ENCODE assay signal across 13 cellular contexts in genomic region chr1:153804112-153804511, GRCh38. TPM values are rescaled to one million over a fixed set of nuclear protein-coding genes. Genes with fewer than 3 reads are reported as not detected.
DNase-seq lines count a peak whose midpoint lies in the region; ATAC-seq lines count a peak whose summit lies in the region.
"Had no signal": no experiment of that assay in that cellular context is flagged by ENCODE, and none has a peak within 500 bp of the region (broad histone marks: within the 10 kb centered on the region; RNA-seq: fewer than 3 reads in every experiment).

No MANE protein-coding gene starts in this region.

- H3K4me1 ChIP-seq in BLaER1: peaks cover 53% of the 10 kb centered on the region
- no peaks in the 10 kb centered on the region for H3K4me1 ChIP-seq in CD4-positive, CD25-positive, alpha-beta regulatory T cell (ENCODE audit: control insufficient read depth, insufficient read depth, low read length, poor library complexity, severe bottlenecking)

- H4K20me1 ChIP-seq in BLaER1: peaks cover 16% of the 10 kb centered on the region; the same call in 1 of the 2 replicates

- peak overlapping the region; percentile 37; the same call in 1 of the 2 replicates for H3K4me3 ChIP-seq in BLaER1
- H3K4me3 ChIP-seq in CD4-positive, CD25-positive, alpha-beta regulatory T cell (ENCODE audit: low read depth, low read length): no peak overlapping the region
- H3K4me3 ChIP-seq: MG63 had no signal

- no peaks in the 10 kb centered on the region for H3K9me3 ChIP-seq in BLaER1
- H3K9me3 ChIP-seq in CD4-positive, CD25-positive, alpha-beta regulatory T cell (ENCODE audit: control insufficient read depth in 2 of 2, low read length in 2 of 2): no peaks in the 10 kb centered on the region
- H3K9me3 ChIP-seq: MG63 had no signal

- DNase-seq in CD4-positive, CD25-positive, alpha-beta regulatory T cell: no peak
- no peak for DNase-seq in activated naive CD4-positive, alpha-beta T cell treated with anti-CD3 and anti-CD28 coated beads, Interleukin-2, amount 50 U/mL, for 72 hours (ENCODE audit: low spot score in 2 of 2)
- DNase-seq in naive B cell (no peak), HT-29 (ENCODE audit: low spot score) (no peak)
- DNase-seq in effector CD8-positive, alpha-beta T cell (lab: John Stamatoyannopoulos, UW): no peak
- DNase-seq: activated effector memory CD4-positive, alpha-beta T cell treated with Interleukin-2 at 50 U/mL for 16 hours; central memory CD4-positive, alpha-beta T cell; COR-L47; H7; MG63 had no signal

- no peaks in the 10 kb centered on the region for H3K27me3 ChIP-seq in BLaER1
- H3K27me3 ChIP-seq in CD4-positive, CD25-positive, alpha-beta regulatory T cell (ENCODE audit: control insufficient read depth, insufficient read depth, low read length): no peaks in the 10 kb centered on the region
- H3K27me3 ChIP-seq: MG63 had no signal

- H3K27ac Mint-ChIP-seq in CD4-positive, CD25-positive, alpha-beta regulatory T cell: peak overlapping the region in 2 of 3 donors; percentile 42 to 55
- peak overlapping the region; percentile 49 to 52 for H3K27ac Mint-ChIP-seq in activated naive CD4-positive, alpha-beta T cell treated with anti-CD3 and anti-CD28 coated beads, Interleukin-2, amount 50 U/mL, for 72 hours
- H3K27ac Mint-ChIP-seq in naive B cell: peak overlapping the region in 4 of 6 donors; percentile 83 to 95 (median 94)

- peak overlapping the region; percentile 87 for H3K4me2 ChIP-seq in BLaER1

- H3K4me3 Mint-ChIP-seq in CD4-positive, CD25-positive, alpha-beta regulatory T cell: no peak overlapping the region
- no peak overlapping the region for H3K4me3 Mint-ChIP-seq in naive B cell

- peaks cover 0 to 23% (median 8%) of the 10 kb centered on the region in 4 donors for H3K4me1 Mint-ChIP-seq in CD4-positive, CD25-positive, alpha-beta regulatory T cell
- H3K4me1 Mint-ChIP-seq in naive B cell: peaks cover 34 to 41% (median 40%) of the 10 kb centered on the region in 3 donors

- H3K27me3 Mint-ChIP-seq in CD4-positive, CD25-positive, alpha-beta regulatory T cell: no peaks in the 10 kb centered on the region
- H3K27me3 Mint-ChIP-seq in naive B cell: no peaks in the 10 kb centered on the region

- peak overlapping the region; percentile 39 for H3K9ac ChIP-seq in BLaER1

- peak overlapping the region; percentile 81 for H3K27ac ChIP-seq in BLaER1
- no peak overlapping the region for H3K27ac ChIP-seq in CD4-positive, CD25-positive, alpha-beta regulatory T cell (ENCODE audit: insufficient read depth, low read length, poor library complexity, severe bottlenecking)

- H3K9me3 Mint-ChIP-seq in CD4-positive, CD25-positive, alpha-beta regulatory T cell: peaks cover 0 to 1% (median 0%) of the 10 kb centered on the region in 7 donors
- no peaks in the 10 kb centered on the region for H3K9me3 Mint-ChIP-seq in activated naive CD4-positive, alpha-beta T cell treated with anti-CD3 and anti-CD28 coated beads, Interleukin-2, amount 50 U/mL, for 72 hours
- no peaks in the 10 kb centered on the region for H3K9me3 Mint-ChIP-seq in naive B cell

- ATAC-seq in CD4-positive, CD25-positive, alpha-beta regulatory T cell (ENCODE audit: low read depth in 2 of 2): no peak
- no peak for ATAC-seq in activated naive CD4-positive, alpha-beta T cell treated with anti-CD3 and anti-CD28 coated beads, Interleukin-2, amount 50 U/mL, for 72 hours
- no peak for ATAC-seq in naive B cell (ENCODE audit: low read depth in 2 of 2)
- ATAC-seq in HG02642 (IDR thresholded peaks at IDR 0.05; ENCODE audit: poor library complexity, unreplicated experiment): no peak
- ATAC-seq: sciatic nerve had no signal

- peaks cover 49% of the 10 kb centered on the region for H3K36me3 ChIP-seq in BLaER1
- H3K36me3 ChIP-seq in CD4-positive, CD25-positive, alpha-beta regulatory T cell (ENCODE audit: control insufficient read depth, insufficient read depth, low read length): peaks cover 18% of the 10 kb centered on the region

- peaks cover 20% of the 10 kb centered on the region for H3K36me3 Mint-ChIP-seq in CD4-positive, CD25-positive, alpha-beta regulatory T cell
- H3K36me3 Mint-ChIP-seq in activated naive CD4-positive, alpha-beta T cell treated with anti-CD3 and anti-CD28 coated beads, Interleukin-2, amount 50 U/mL, for 72 hours: peaks cover 0 to 19% of the 10 kb centered on the region in 2 donors
- H3K36me3 Mint-ChIP-seq in naive B cell: peaks cover 0 to 10% of the 10 kb centered on the region in 2 donors

RNA-seq across cellular contexts. Expression of gene SLC27A3, which starts 28.9 kb away (rescaled TPM):
- total RNA-seq in CD4-positive, CD25-positive, alpha-beta regulatory T cell: 8.3 TPM
- 1 to 10 TPM; 5.4 to 8.3 (median 5.9) TPM for polyA plus RNA-seq in CD4-positive, CD25-positive, alpha-beta regulatory T cell
- total RNA-seq in activated naive CD4-positive, alpha-beta T cell treated with anti-CD3 and anti-CD28 coated beads, Interleukin-2, amount 50 U/mL, for 72 hours: 1 to 10 TPM; 7.0 to 8.3 TPM
- polyA plus RNA-seq in naive B cell (ENCODE audit: low read depth in 6 of 6): 1 to 10 TPM; 3.2 to 5.4 (median 4.1) TPM
- 13.8 and 14.7 TPM in 2 replicates for total RNA-seq in HT-29 (2014; rRNA removed; shearing (Covaris generic))
